1 cellular context compared by ENCODE assay signal in the genomic region with DNA sequence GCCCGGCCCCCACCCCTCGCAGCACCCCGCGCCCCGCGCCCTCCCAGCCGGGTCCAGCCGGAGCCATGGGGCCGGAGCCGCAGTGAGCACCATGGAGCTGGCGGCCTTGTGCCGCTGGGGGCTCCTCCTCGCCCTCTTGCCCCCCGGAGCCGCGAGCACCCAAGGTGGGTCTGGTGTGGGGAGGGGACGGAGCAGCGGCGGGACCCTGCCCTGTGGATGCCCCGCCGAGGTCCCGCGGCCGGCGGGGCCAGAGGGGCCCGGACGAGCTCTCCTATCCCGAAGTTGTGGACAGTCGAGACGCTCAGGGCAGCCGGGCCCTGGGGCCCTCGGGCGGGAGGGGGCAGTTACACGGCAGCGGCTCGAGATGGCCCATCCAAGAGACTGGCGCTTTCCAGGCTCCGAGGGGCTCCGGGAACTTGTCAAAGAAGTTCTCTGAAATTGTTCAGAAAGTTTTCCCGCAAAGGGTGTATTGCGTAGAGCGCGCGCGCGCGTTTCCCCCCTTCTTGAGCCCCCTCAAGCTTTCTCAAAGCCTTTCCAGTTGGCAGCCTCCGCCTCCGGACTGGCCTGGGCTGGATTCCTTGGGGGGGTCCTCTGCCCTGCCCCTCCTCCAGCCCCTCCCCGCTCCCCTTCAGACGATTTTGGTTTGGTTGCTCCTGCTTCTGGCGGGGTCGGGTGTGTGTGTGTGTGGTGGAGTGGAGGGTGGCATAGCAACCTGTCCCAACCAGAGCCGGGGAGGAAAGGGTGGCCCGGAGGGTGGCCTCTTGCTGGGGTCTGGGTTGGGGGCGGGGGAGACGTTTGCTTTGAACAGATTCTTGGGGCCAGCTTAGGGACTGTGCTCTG.
TF ChIP-seq lines count a peak whose summit lies in the region.

No MANE protein-coding gene starts in this region.

TF ChIP-seq in GM23338, 12 proteins besides CTCF, POLR2A, EP300 and RAD21 (continued from another document):
- TF ChIP-seq ZNF462 (CRISPR knock-in tag; IDR thresholded peaks at IDR 0.05) (no peak), POLR2AphosphoS5 (IDR thresholded peaks at IDR 0.05; ENCODE audit: low read depth) (no peak), CREB1 (CRISPR knock-in tag; IDR thresholded peaks at IDR 0.05; ENCODE audit: low read depth) (no peak), EZH2phosphoT487 (IDR thresholded peaks at IDR 0.05; ENCODE audit: unreplicated experiment) (no peak), ZNF114 (CRISPR knock-in tag; IDR thresholded peaks at IDR 0.05) (no peak), JUNB (IDR thresholded peaks at IDR 0.05; ENCODE audit: unreplicated experiment) (no peak), ETS1 (IDR thresholded peaks at IDR 0.05) (no peak), NANOG (IDR thresholded peaks at IDR 0.05; ENCODE audit: borderline replicate concordance) (no peak), STAT1 (IDR thresholded peaks at IDR 0.05; ENCODE audit: unreplicated experiment) (no peak), EZH2 (IDR thresholded peaks at IDR 0.05; ENCODE audit: low read depth, unreplicated experiment) (no peak)
- TF ChIP-seq, protein P1, sequence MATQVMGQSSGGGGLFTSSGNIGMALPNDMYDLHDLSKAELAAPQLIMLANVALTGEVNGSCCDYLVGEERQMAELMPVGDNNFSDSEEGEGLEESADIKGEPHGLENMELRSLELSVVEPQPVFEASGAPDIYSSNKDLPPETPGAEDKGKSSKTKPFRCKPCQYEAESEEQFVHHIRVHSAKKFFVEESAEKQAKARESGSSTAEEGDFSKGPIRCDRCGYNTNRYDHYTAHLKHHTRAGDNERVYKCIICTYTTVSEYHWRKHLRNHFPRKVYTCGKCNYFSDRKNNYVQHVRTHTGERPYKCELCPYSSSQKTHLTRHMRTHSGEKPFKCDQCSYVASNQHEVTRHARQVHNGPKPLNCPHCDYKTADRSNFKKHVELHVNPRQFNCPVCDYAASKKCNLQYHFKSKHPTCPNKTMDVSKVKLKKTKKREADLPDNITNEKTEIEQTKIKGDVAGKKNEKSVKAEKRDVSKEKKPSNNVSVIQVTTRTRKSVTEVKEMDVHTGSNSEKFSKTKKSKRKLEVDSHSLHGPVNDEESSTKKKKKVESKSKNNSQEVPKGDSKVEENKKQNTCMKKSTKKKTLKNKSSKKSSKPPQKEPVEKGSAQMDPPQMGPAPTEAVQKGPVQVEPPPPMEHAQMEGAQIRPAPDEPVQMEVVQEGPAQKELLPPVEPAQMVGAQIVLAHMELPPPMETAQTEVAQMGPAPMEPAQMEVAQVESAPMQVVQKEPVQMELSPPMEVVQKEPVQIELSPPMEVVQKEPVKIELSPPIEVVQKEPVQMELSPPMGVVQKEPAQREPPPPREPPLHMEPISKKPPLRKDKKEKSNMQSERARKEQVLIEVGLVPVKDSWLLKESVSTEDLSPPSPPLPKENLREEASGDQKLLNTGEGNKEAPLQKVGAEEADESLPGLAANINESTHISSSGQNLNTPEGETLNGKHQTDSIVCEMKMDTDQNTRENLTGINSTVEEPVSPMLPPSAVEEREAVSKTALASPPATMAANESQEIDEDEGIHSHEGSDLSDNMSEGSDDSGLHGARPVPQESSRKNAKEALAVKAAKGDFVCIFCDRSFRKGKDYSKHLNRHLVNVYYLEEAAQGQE (IDR thresholded peaks at IDR 0.05; ENCODE audit: unreplicated experiment): no peak
